15 cellular contexts compared by ENCODE assay signal in the genomic region with DNA sequence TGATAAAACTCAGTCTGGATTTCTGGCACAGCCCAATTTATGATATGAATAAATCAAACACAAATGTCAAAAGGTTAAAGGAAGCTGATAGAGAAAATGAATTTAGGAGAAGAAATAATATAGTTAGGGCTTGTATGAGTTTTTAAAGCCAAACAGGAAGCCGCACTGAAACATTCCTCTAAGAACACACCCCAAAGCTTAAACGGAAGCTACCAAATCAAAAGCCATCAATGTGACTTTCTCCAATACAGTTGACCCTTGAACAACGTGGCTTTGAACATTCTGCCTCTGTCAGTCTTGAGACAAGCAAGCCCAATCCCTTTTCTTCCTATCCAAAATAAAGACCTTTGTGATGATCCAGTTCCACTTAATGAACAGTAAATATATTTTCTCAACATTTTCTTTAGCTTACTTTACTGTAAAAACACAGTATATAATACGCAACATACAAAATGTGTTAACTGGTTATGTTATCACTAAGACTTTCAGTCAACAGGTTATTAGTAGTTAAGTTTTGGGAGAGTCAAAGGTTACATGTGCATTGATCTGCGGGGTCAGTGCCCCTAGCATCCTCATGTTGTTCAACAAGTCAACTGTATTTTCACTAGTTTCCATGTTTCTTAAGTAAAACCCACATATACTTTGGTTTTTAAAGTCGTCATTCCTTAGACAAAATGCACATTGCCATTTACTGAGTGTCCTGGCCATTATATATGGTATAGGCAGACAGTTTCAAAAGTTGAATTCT. TPM values are rescaled to one million over a fixed set of nuclear protein-coding genes. Genes with fewer than 3 reads are reported as not detected.
DNase-seq lines count a peak whose midpoint lies in the region; ATAC-seq and TF ChIP-seq lines count a peak whose summit lies in the region.
"Had no signal": no experiment of that assay in that cellular context is flagged by ENCODE, and none has a peak within 500 bp of the region (broad histone marks: within the 10 kb centered on the region; RNA-seq: fewer than 3 reads in every experiment).

No MANE protein-coding gene starts in this region.

- peak overlapping the region; percentile 35 for H3K27ac Mint-ChIP-seq in activated naive CD4-positive, alpha-beta T cell treated with anti-CD3 and anti-CD28 coated beads, Interleukin-2, amount 50 U/mL, for 24 hours
- peak overlapping the region; percentile 48 for H3K27ac Mint-ChIP-seq in activated naive CD8-positive, alpha-beta T cell treated with anti-CD3 and anti-CD28 coated beads for 36 hours
- H3K27ac Mint-ChIP-seq: dendritic cell treated with granulocyte-macrophage colony-stimulating factor and Interleukin-4, amounts not matched to agents 40 ng/mL and 50 ng/mL, for 4 days had no signal

- H3K36me3 Mint-ChIP-seq in activated naive CD4-positive, alpha-beta T cell treated with anti-CD3 and anti-CD28 coated beads, Interleukin-2, amount 50 U/mL, for 24 hours = peaks cover 39% of the 10 kb centered on the region
- peaks cover 82% of the 10 kb centered on the region for H3K36me3 Mint-ChIP-seq in activated naive CD8-positive, alpha-beta T cell treated with anti-CD3 and anti-CD28 coated beads for 36 hours

- intact Hi-C loops in mucosa of descending colon (cut with DNase I, micrococcal nuclease) = no loop called here

- peak; percentile 62 for ATAC-seq in mucosa of descending colon
- ATAC-seq: Right ventricle myocardium inferior had no signal

- peak overlapping the region; percentile 43 for H3K4me3 Mint-ChIP-seq in activated naive CD4-positive, alpha-beta T cell treated with anti-CD3 and anti-CD28 coated beads, Interleukin-2, amount 50 U/mL, for 24 hours
- no peak overlapping the region for H3K4me3 Mint-ChIP-seq in activated naive CD8-positive, alpha-beta T cell treated with anti-CD3 and anti-CD28 coated beads for 36 hours
- H3K4me3 Mint-ChIP-seq: dendritic cell treated with granulocyte-macrophage colony-stimulating factor and Interleukin-4, amounts not matched to agents 40 ng/mL and 50 ng/mL, for 4 days had no signal

- peaks cover 78% of the 10 kb centered on the region for H3K4me1 Mint-ChIP-seq in activated naive CD4-positive, alpha-beta T cell treated with anti-CD3 and anti-CD28 coated beads, Interleukin-2, amount 50 U/mL, for 24 hours
- peaks cover 75% of the 10 kb centered on the region for H3K4me1 Mint-ChIP-seq in activated naive CD8-positive, alpha-beta T cell treated with anti-CD3 and anti-CD28 coated beads for 36 hours

- DNase-seq in activated naive CD4-positive, alpha-beta T cell treated with Interleukin-2 at 50 U/mL for 16 hours = no peak
- DNase-seq in activated naive CD8-positive, alpha-beta T cell treated with anti-CD3 and anti-CD28 coated beads for 36 hours = no peak
- no peak for DNase-seq in mucosa of descending colon
- DNase-seq in SKM-1 (lab: John Stamatoyannopoulos, UW; ENCODE audit: unreplicated experiment) = no peak
- DNase-seq in stimulated activated CD4-positive, alpha-beta T cell treated with anti-CD3 and anti-CD28 coated beads, Interleukin-12 subunit alpha, Interleukin-12 subunit beta, amount 100 ng/mL, for 4 hours = no peak
- DNase-seq in cerebellar cortex (ENCODE audit: low spot score) = no peak
- DNase-seq: activated CD4-positive, alpha-beta T cell treated with anti-CD3 and anti-CD28 coated beads, Interleukin-2, amount 50 U/mL, for 4 hours; amniotic stem cell; DMS153; NCI-H1417 treated with DMSO at 0.1 percent for 48 hours; NCI-H524 treated with DMSO at 0.1 percent for 48 hours; occipital lobe had no signal

- no peak for TF ChIP-seq CTCF in mucosa of descending colon (IDR thresholded peaks at IDR 0.05)

- H3K27me3 Mint-ChIP-seq in activated naive CD4-positive, alpha-beta T cell treated with anti-CD3 and anti-CD28 coated beads, Interleukin-2, amount 50 U/mL, for 24 hours = no peaks in the 10 kb centered on the region
- H3K27me3 Mint-ChIP-seq in activated naive CD8-positive, alpha-beta T cell treated with anti-CD3 and anti-CD28 coated beads for 36 hours = no peaks in the 10 kb centered on the region
- H3K27me3 Mint-ChIP-seq: dendritic cell treated with granulocyte-macrophage colony-stimulating factor and Interleukin-4, amounts not matched to agents 40 ng/mL and 50 ng/mL, for 4 days had no signal

- H3K4me1 ChIP-seq in mucosa of descending colon (ENCODE audit: low read depth) = no peaks in the 10 kb centered on the region

- H3K9me3 Mint-ChIP-seq in activated naive CD4-positive, alpha-beta T cell treated with anti-CD3 and anti-CD28 coated beads, Interleukin-2, amount 50 U/mL, for 24 hours = no peaks in the 10 kb centered on the region
- H3K9me3 Mint-ChIP-seq in activated naive CD8-positive, alpha-beta T cell treated with anti-CD3 and anti-CD28 coated beads for 36 hours = no peaks in the 10 kb centered on the region
- H3K9me3 Mint-ChIP-seq: dendritic cell treated with granulocyte-macrophage colony-stimulating factor and Interleukin-4, amounts not matched to agents 40 ng/mL and 50 ng/mL, for 4 days had no signal

- peaks cover 3% of the 10 kb centered on the region for H3K36me3 ChIP-seq in mucosa of descending colon (ENCODE audit: low read depth)

- no peaks in the 10 kb centered on the region for H3K9me3 ChIP-seq in mucosa of descending colon

- no peak overlapping the region for H3K4me3 ChIP-seq in mucosa of descending colon

RNA-seq across cellular contexts. Expression of a gene that starts 11.2 kb away (rescaled TPM):
- total RNA-seq in activated naive CD8-positive, alpha-beta T cell treated with anti-CD3 and anti-CD28 coated beads for 36 hours = 100 to 1,000 TPM; 624 to 628 TPM
- 100 to 1,000 TPM; 134 to 160 (median 155) TPM for total RNA-seq in mucosa of descending colon
